In genomic region chr1:173410133-173410793, GRCh38 we compare ENCODE assay signal across 9 cellular contexts.
DNase-seq lines count a peak whose midpoint lies in the region; ATAC-seq and TF ChIP-seq lines count a peak whose summit lies in the region.
"Had no signal": no experiment of that assay in that cellular context is flagged by ENCODE, and none has a peak within 500 bp of the region (broad histone marks: within the 10 kb centered on the region; RNA-seq: fewer than 3 reads in every experiment).

No MANE protein-coding gene starts in this region.

- H3K9me3 Mint-ChIP-seq in activated T-cell treated with anti-CD3 and anti-CD28 coated beads, Interleukin-2, amount 50 U/mL, for 72 hours, result no peaks in the 10 kb centered on the region
- no peaks in the 10 kb centered on the region for H3K9me3 Mint-ChIP-seq in activated naive CD8-positive, alpha-beta T cell treated with anti-CD3 and anti-CD28 coated beads for 36 hours

- peak overlapping the region; percentile 39 for H3K27ac Mint-ChIP-seq in activated T-cell treated with anti-CD3 and anti-CD28 coated beads, Interleukin-2, amount 50 U/mL, for 72 hours
- H3K27ac Mint-ChIP-seq in activated naive CD8-positive, alpha-beta T cell treated with anti-CD3 and anti-CD28 coated beads for 36 hours, result peak overlapping the region; percentile 73

- H3K27me3 Mint-ChIP-seq in activated T-cell treated with anti-CD3 and anti-CD28 coated beads, Interleukin-2, amount 50 U/mL, for 72 hours (ENCODE audit: low read depth), result no peaks in the 10 kb centered on the region
- no peaks in the 10 kb centered on the region for H3K27me3 Mint-ChIP-seq in activated naive CD8-positive, alpha-beta T cell treated with anti-CD3 and anti-CD28 coated beads for 36 hours

- no peaks in the 10 kb centered on the region for H3K36me3 Mint-ChIP-seq in activated T-cell treated with anti-CD3 and anti-CD28 coated beads, Interleukin-2, amount 50 U/mL, for 72 hours (ENCODE audit: insufficient read depth in 2 of 2)
- H3K36me3 Mint-ChIP-seq in activated naive CD8-positive, alpha-beta T cell treated with anti-CD3 and anti-CD28 coated beads for 36 hours, result no peaks in the 10 kb centered on the region

- no peak for TF ChIP-seq CTCF in GM13977 (IDR thresholded peaks at IDR 0.05; ENCODE audit: extremely low read depth, insufficient read depth, missing control alignments)

- peak; percentile 62 to 70 for ATAC-seq in activated T-cell treated with anti-CD3 and anti-CD28 coated beads, Interleukin-2, amount 50 U/mL, for 72 hours (replicated peaks in 1 of 2)
- peak; percentile 2 for ATAC-seq in HG03196 (IDR thresholded peaks at IDR 0.05; ENCODE audit: unreplicated experiment)
- ATAC-seq in HG02852 (IDR thresholded peaks at IDR 0.05; ENCODE audit: unreplicated experiment), result no peak
- ATAC-seq: left colon had no signal

- peak overlapping the region; percentile 35 to 36 for H3K4me3 Mint-ChIP-seq in activated T-cell treated with anti-CD3 and anti-CD28 coated beads, Interleukin-2, amount 50 U/mL, for 72 hours
- peak overlapping the region; percentile 16 for H3K4me3 Mint-ChIP-seq in activated naive CD8-positive, alpha-beta T cell treated with anti-CD3 and anti-CD28 coated beads for 36 hours

- H3K4me1 Mint-ChIP-seq in activated T-cell treated with anti-CD3 and anti-CD28 coated beads, Interleukin-2, amount 50 U/mL, for 72 hours (ENCODE audit: low read depth), result peaks cover 50% of the 10 kb centered on the region
- H3K4me1 Mint-ChIP-seq in activated naive CD8-positive, alpha-beta T cell treated with anti-CD3 and anti-CD28 coated beads for 36 hours, result peaks cover 74% of the 10 kb centered on the region

- no peak for DNase-seq in activated T-cell treated with anti-CD3 and anti-CD28 coated beads, Interleukin-2, amount 50 U/mL, for 72 hours
- no peak for DNase-seq in activated T-cell treated with anti-CD3 and anti-CD28 coated beads, Interleukin-2, amount 50 U/mL, for 1 hour
- DNase-seq in activated naive CD8-positive, alpha-beta T cell treated with anti-CD3 and anti-CD28 coated beads for 36 hours, result no peak
- DNase-seq in GM13977 (ENCODE audit: low spot score) (no peak), foreskin melanocyte (no peak), mesenteric fat pad (ENCODE audit: low spot score) (no peak)

- in situ Hi-C loops in GM13977 (cut with MboI; ENCODE audit: low pct_unique_long_range_greater_than_20kb, low sequenced_read_pairs, unreplicated experiment), result loop anchor here (5.0 to 25.0 kb wide), 3 partner anchors 78 to 665 kb away; no protein-coding TSS in a partner anchor
